In the genomic region with DNA sequence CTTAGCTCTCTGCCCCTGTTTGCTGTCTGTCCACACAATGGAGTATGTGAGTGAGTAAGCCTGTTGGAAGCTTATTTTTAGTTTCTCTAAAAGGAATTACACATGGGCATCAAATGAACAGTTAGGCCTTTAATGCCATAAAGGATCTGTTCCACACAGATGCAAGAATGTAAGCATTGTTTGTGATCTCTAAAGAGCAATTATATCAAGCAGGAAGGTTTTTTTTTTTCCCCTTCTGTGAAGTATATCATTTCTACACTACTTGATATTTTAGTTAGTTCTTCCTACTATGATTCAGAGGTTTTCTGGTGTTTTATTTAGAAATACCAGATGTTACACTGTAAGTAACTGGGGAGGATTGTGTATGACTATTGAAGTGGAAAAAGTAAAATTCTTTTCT, we compare ENCODE assay signal across 13 cellular contexts.
DNase-seq lines count a peak whose midpoint lies in the region; ATAC-seq and TF ChIP-seq lines count a peak whose summit lies in the region.
"Had no signal": no experiment of that assay in that cellular context is flagged by ENCODE, and none has a peak within 500 bp of the region (broad histone marks: within the 10 kb centered on the region; RNA-seq: fewer than 3 reads in every experiment).

No MANE protein-coding gene starts in this region.

- peak; percentile 21 for DNase-seq in MCF 10A (ENCODE audit: unreplicated experiment)
- DNase-seq in breast epithelium (ENCODE audit: low spot score in 2 of 2) = no peak
- peak; percentile 86 for DNase-seq in RPMI7951 (ENCODE audit: low read depth)
- peak; percentile 71 for DNase-seq in fibroblast of the conjunctiva (ENCODE audit: low read depth)
- no peak for DNase-seq in vagina (ENCODE audit: extremely low spot score in 2 of 2)
- no peak for DNase-seq in COLO668 (lab: John Stamatoyannopoulos, UW; ENCODE audit: unreplicated experiment)
- DNase-seq: 8988T; activated effector memory CD4-positive, alpha-beta T cell treated with Interleukin-2 at 50 U/mL for 16 hours; dorsolateral prefrontal cortex; stimulated activated CD4-positive, alpha-beta T cell treated with anti-CD3 and anti-CD28 coated beads, Interleukin-4, amount 100 ng/mL, for 4 hours; testis had no signal

- intact Hi-C loops in MCF 10A (cut with micrococcal nuclease) (no loop called here), breast epithelium (cut with DNase I; ENCODE audit: low total_unique reads) (no loop called here), vagina (cut with DNase I) (no loop called here)

- H3K27ac ChIP-seq in breast epithelium (no peak overlapping the region), vagina (peak overlapping the region; percentile 48)
- H3K27ac ChIP-seq: testis had no signal

- H3K36me3 Mint-ChIP-seq in MCF 10A (ENCODE audit: insufficient read depth, unreplicated experiment) = no peaks in the 10 kb centered on the region

- H3K27me3 ChIP-seq in breast epithelium (no peaks in the 10 kb centered on the region), vagina (no peaks in the 10 kb centered on the region)
- H3K27me3 ChIP-seq: dorsolateral prefrontal cortex, testis had no signal

- H3K4me1 Mint-ChIP-seq in MCF 10A (ENCODE audit: insufficient read depth, unreplicated experiment) = peaks cover 19% of the 10 kb centered on the region

- CTCF ChIA-PET in MCF 10A (lab: Yijun Ruan, JAX) = interaction anchor here (0.7 to 1.0 kb wide), 2 partner anchors 165 to 490 kb away, joined by 3 to 5 read pairs; no protein-coding TSS in a partner anchor

- TF ChIP-seq CTCF in MCF 10A (IDR thresholded peaks at IDR 0.05; ENCODE audit: unreplicated experiment) = no peak
- no peak for TF ChIP-seq CTCF in breast epithelium (IDR thresholded peaks at IDR 0.05)
- no peak for TF ChIP-seq CTCF in vagina (IDR thresholded peaks at IDR 0.05)

- H3K4me3 ChIP-seq in breast epithelium (no peak overlapping the region), vagina (no peak overlapping the region)
- H3K4me3 ChIP-seq: dorsolateral prefrontal cortex, testis had no signal

- peak overlapping the region; percentile 92 for H3K27ac Mint-ChIP-seq in MCF 10A (ENCODE audit: low read depth, unreplicated experiment)

- no peaks in the 10 kb centered on the region for H3K9me3 ChIP-seq in breast epithelium
- H3K9me3 ChIP-seq in vagina = no peaks in the 10 kb centered on the region
- H3K9me3 ChIP-seq: testis had no signal

- H3K36me3 ChIP-seq in breast epithelium = no peaks in the 10 kb centered on the region
- no peaks in the 10 kb centered on the region for H3K36me3 ChIP-seq in vagina

- ATAC-seq in GM19023 (IDR thresholded peaks at IDR 0.05; ENCODE audit: unreplicated experiment) = no peak
- ATAC-seq in HG03108 (IDR thresholded peaks at IDR 0.05; ENCODE audit: unreplicated experiment) = no peak

- H3K4me3 Mint-ChIP-seq in MCF 10A (ENCODE audit: unreplicated experiment) = no peak overlapping the region

- H3K4me1 ChIP-seq in breast epithelium (no peaks in the 10 kb centered on the region), vagina (peaks cover 7% of the 10 kb centered on the region)
- H3K4me1 ChIP-seq: testis had no signal

- no TSS peak for BruUV-seq in MCF 10A (replicated peaks; lab: Mats Ljungman, UMichigan)

- no peak for TF ChIP-seq POLR2A in breast epithelium (IDR thresholded peaks at IDR 0.05)
- TF ChIP-seq POLR2A in vagina (IDR thresholded peaks at IDR 0.05) = no peak

- H3K9me3 Mint-ChIP-seq in MCF 10A (ENCODE audit: unreplicated experiment) = no peaks in the 10 kb centered on the region

- POLR2A ChIA-PET in MCF 10A (lab: Yijun Ruan, JAX) = interaction anchor here (0.7 kb wide), 1 partner anchor 58 kb away, joined by 3 read pairs; no protein-coding TSS in a partner anchor

- H3K27me3 Mint-ChIP-seq in MCF 10A (ENCODE audit: insufficient read depth, unreplicated experiment) = no peaks in the 10 kb centered on the region

Comparison
In these comparisons a context has a peak if more than half of its experiments do, and no peak if none do; other contexts are left out.
1. DNase-seq: peak in MCF 10A (single experiment), RPMI7951 (single experiment) and fibroblast of the conjunctiva (single experiment); none in breast epithelium (0 of 2), vagina (0 of 2) and COLO668 (single experiment).